In the genomic region with DNA sequence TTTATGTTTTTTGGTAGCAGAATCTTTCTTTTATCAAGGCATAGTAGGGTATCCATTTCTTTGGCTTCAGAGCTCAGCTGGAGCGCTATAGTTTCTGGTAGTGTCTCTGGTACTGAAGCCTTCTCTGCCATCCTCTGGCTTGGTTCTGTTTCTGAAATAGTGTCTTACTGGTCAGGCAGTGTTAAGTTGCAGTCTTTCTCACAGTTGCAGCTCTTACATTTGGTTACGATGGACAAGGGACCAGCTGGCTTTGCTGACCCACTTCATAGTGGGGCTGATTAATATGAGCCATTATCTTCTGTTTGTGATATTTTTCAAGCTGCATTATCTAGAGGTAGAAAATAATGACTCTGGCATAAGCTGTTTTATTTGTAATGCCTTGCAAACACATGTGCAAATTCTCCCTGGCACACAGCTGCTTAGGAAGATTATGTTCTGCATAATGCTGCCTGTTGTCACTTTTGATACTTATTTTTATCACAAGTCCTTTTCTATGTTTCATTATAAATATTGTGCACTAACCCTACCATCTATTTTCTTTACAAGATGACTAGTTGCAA, we compare ENCODE assay signal across 28 cellular contexts.
DNase-seq lines count a peak whose midpoint lies in the region; ATAC-seq, FAIRE-seq and TF ChIP-seq lines count a peak whose summit lies in the region.
"Had no signal": no experiment of that assay in that cellular context is flagged by ENCODE, and none has a peak within 500 bp of the region (broad histone marks: within the 10 kb centered on the region; RNA-seq: fewer than 3 reads in every experiment).

No MANE protein-coding gene starts in this region.

- ATAC-seq in SK-N-SH treated with all-trans-retinoic acid at 6 μM for 48 hours (no peak; the same call in 2 of the 3 replicates), GM21737 (IDR thresholded peaks at IDR 0.05; ENCODE audit: unreplicated experiment) (no peak)
- ATAC-seq: GM23338, left colon had no signal

- POLR2A ChIA-PET in activated CD4-positive, alpha-beta memory T cell treated with anti-CD3 and anti-CD28 coated beads, Interleukin-2, amount 10 ng/mL, durations not matched to agents 7 days and 5 days (lab: Charles Lee), result interaction anchor here (1.6 kb wide), 1 partner anchor 199 kb away, joined by 3 read pairs; a partner anchor contains a TSS

- FAIRE-seq in GM18507 (lab: Jason Lieb, UNC) (peak; percentile 29), GM12891 (lab: Jason Lieb, UNC) (no peak)
- FAIRE-seq: bronchial epithelial cell, colon had no signal

- no peak for TF ChIP-seq CTCF in nephron progenitor cell (IDR thresholded peaks at IDR 0.05)

- H4K20me1 ChIP-seq in BLaER1, result peaks cover 6% of the 10 kb centered on the region; the same call in 1 of the 2 replicates

- no peaks in the 10 kb centered on the region for H3K9me3 ChIP-seq in BLaER1
- H3K9me3 ChIP-seq: Peyer's patch, sigmoid colon, transverse colon had no signal

- H3K36me3 ChIP-seq in BLaER1, result peaks cover 24% of the 10 kb centered on the region
- H3K36me3 ChIP-seq: Peyer's patch, sigmoid colon, transverse colon had no signal

- peak overlapping the region; percentile 61; the same call in 1 of the 2 replicates for H3K4me2 ChIP-seq in BLaER1
- H3K4me2 ChIP-seq: GM23338 had no signal

- no peaks in the 10 kb centered on the region for H3K27me3 ChIP-seq in BLaER1
- H3K27me3 ChIP-seq: Peyer's patch, sigmoid colon, transverse colon had no signal

- peak overlapping the region; percentile 32 for H3K27ac Mint-ChIP-seq in nephron progenitor cell
- H3K27ac Mint-ChIP-seq in activated CD4-positive, alpha-beta memory T cell treated with anti-CD3 and anti-CD28 coated beads, Interleukin-2, amount 10 ng/mL, durations not matched to agents 7 days and 5 days, result no peak overlapping the region
- H3K27ac Mint-ChIP-seq: activated naive CD8-positive, alpha-beta T cell treated with anti-CD3 and anti-CD28 coated beads for 36 hours; GM23338; progenitor cell of endocrine pancreas had no signal

- H3K27me3 Mint-ChIP-seq in nephron progenitor cell (ENCODE audit: low read depth, poor library complexity), result no peaks in the 10 kb centered on the region
- no peaks in the 10 kb centered on the region for H3K27me3 Mint-ChIP-seq in activated CD4-positive, alpha-beta memory T cell treated with anti-CD3 and anti-CD28 coated beads, Interleukin-2, amount 10 ng/mL, durations not matched to agents 7 days and 5 days
- H3K27me3 Mint-ChIP-seq: activated naive CD8-positive, alpha-beta T cell treated with anti-CD3 and anti-CD28 coated beads for 36 hours; progenitor cell of endocrine pancreas had no signal

- CTCF ChIA-PET in activated CD4-positive, alpha-beta memory T cell treated with anti-CD3 and anti-CD28 coated beads, Interleukin-2, amount 10 ng/mL, durations not matched to agents 7 days and 5 days (lab: Charles Lee), result no interaction called here

- TF ChIP-seq POLR2A in GM12891 (IDR thresholded peaks at IDR 0.05; ENCODE audit: low read depth, low read length), result no peak

- DNase-seq in GM18507 (ENCODE audit: extremely low spot score, insufficient read length, low read depth) (no peak), nephron progenitor cell (no peak), GM12891 (ENCODE audit: insufficient read length, low spot score) (no peak)
- DNase-seq in activated CD4-positive, alpha-beta memory T cell treated with anti-CD3 and anti-CD28 coated beads, Interleukin-2, amount 10 ng/mL, durations not matched to agents 7 days and 5 days, result no peak
- DNase-seq: activated CD4-positive, alpha-beta T cell treated with anti-CD3 and anti-CD28 coated beads for 48 hours; activated naive CD8-positive, alpha-beta T cell treated with anti-CD3 and anti-CD28 coated beads for 36 hours; DMS53; effector CD8-positive, alpha-beta T cell; IMR-90; left colon; mammary epithelial cell; NCI-H2029; NCI-H2227 treated with DMSO at 0.1 percent for 48 hours; Peyer's patch; SHP77; sigmoid colon; stimulated activated CD4-positive, alpha-beta T cell treated with anti-CD3 and anti-CD28 coated beads, Interleukin-4, amount 100 ng/mL, for 24 hours; T-helper 9 cell; transverse colon had no signal

- H3K4me3 Mint-ChIP-seq in nephron progenitor cell, result no peak overlapping the region
- no peak overlapping the region for H3K4me3 Mint-ChIP-seq in activated CD4-positive, alpha-beta memory T cell treated with anti-CD3 and anti-CD28 coated beads, Interleukin-2, amount 10 ng/mL, durations not matched to agents 7 days and 5 days
- H3K4me3 Mint-ChIP-seq: activated naive CD8-positive, alpha-beta T cell treated with anti-CD3 and anti-CD28 coated beads for 36 hours; GM23338 had no signal

- H3K4me3 ChIP-seq in BLaER1, result no peak overlapping the region
- H3K4me3 ChIP-seq: GM23338, Peyer's patch, sigmoid colon, transverse colon had no signal

- H3K4me1 Mint-ChIP-seq in nephron progenitor cell, result peaks cover 30% of the 10 kb centered on the region
- peaks cover 2% of the 10 kb centered on the region for H3K4me1 Mint-ChIP-seq in activated CD4-positive, alpha-beta memory T cell treated with anti-CD3 and anti-CD28 coated beads, Interleukin-2, amount 10 ng/mL, durations not matched to agents 7 days and 5 days

- H3K36me3 Mint-ChIP-seq in nephron progenitor cell (ENCODE audit: low read depth), result no peaks in the 10 kb centered on the region
- peaks cover 9% of the 10 kb centered on the region for H3K36me3 Mint-ChIP-seq in activated CD4-positive, alpha-beta memory T cell treated with anti-CD3 and anti-CD28 coated beads, Interleukin-2, amount 10 ng/mL, durations not matched to agents 7 days and 5 days (ENCODE audit: low read depth)

- H3K27ac ChIP-seq in BLaER1, result no peak overlapping the region
- H3K27ac ChIP-seq: epithelial cell of prostate, Peyer's patch, sigmoid colon, transverse colon, VCaP had no signal

- no peaks in the 10 kb centered on the region for H3K9me3 Mint-ChIP-seq in nephron progenitor cell
- no peaks in the 10 kb centered on the region for H3K9me3 Mint-ChIP-seq in activated CD4-positive, alpha-beta memory T cell treated with anti-CD3 and anti-CD28 coated beads, Interleukin-2, amount 10 ng/mL, durations not matched to agents 7 days and 5 days
- H3K9me3 Mint-ChIP-seq: activated naive CD8-positive, alpha-beta T cell treated with anti-CD3 and anti-CD28 coated beads for 36 hours; GM23338 had no signal

- H3K9ac ChIP-seq in BLaER1, result no peak overlapping the region

- H3K4me1 ChIP-seq in BLaER1, result peaks cover 55% of the 10 kb centered on the region
- H3K4me1 ChIP-seq: Peyer's patch, sigmoid colon had no signal

TF ChIP-seq in SK-N-SH treated with all-trans-retinoic acid at 6 μM for 48 hours, 23 proteins besides CTCF, POLR2A, EP300 and RAD21:
- peak; percentile 70 for TF ChIP-seq TCF4 (CRISPR knock-in tag; IDR thresholded peaks at IDR 0.05; ENCODE audit: borderline replicate concordance)
- TF ChIP-seq ZNF70 (CRISPR knock-in tag; IDR thresholded peaks at IDR 0.05), result no peak
- no peak for TF ChIP-seq ZC3H10 (CRISPR knock-in tag; IDR thresholded peaks at IDR 0.05)

TF ChIP-seq in GM12891, 5 proteins besides CTCF, POLR2A, EP300 and RAD21:
- TF ChIP-seq PAX5 (IDR thresholded peaks at IDR 0.05; ENCODE audit: insufficient read depth, low read length, severe bottlenecking) (no peak), SPI1 (IDR thresholded peaks at IDR 0.05; ENCODE audit: low read depth, low read length) (no peak), POLR2AphosphoS5 (IDR thresholded peaks at IDR 0.05; ENCODE audit: low read depth, low read length) (no peak), TAF1 (IDR thresholded peaks at IDR 0.05; ENCODE audit: low read depth, low read length) (no peak), POU2F2 (IDR thresholded peaks at IDR 0.05; ENCODE audit: low read depth, low read length) (no peak)
